ENCODE assay signal across 21 cellular contexts in genomic region chr4:184217569-184218131, GRCh38. TPM values are rescaled to one million over a fixed set of nuclear protein-coding genes. Genes with fewer than 3 reads are reported as not detected.
"Had no signal": no experiment of that assay in that cellular context is flagged by ENCODE, and none has a peak within 500 bp of the region (broad histone marks: within the 10 kb centered on the region; RNA-seq: fewer than 3 reads in every experiment).

ENPP6 (minus strand) TSS chr4:184217873; CDS start chr4:184217819, 54 bp downstream.

- DNase-seq: activated CD4-positive, alpha-beta T cell treated with anti-CD3 and anti-CD28 coated beads, Interleukin-2, amount 50 U/mL, for 1 hour; activated CD8-positive, alpha-beta memory T cell treated with anti-CD3 and anti-CD28 coated beads, Interleukin-2, amount 50 U/mL, for 4 hours; activated effector memory CD4-positive, alpha-beta T cell treated with Interleukin-2 at 50 U/mL for 16 hours; activated T-cell treated with anti-CD3 and anti-CD28 coated beads, Interleukin-2, amount 50 U/mL, for 48 hours; dermis blood vessel endothelial cell; effector memory CD8-positive, alpha-beta T cell; foreskin fibroblast; naive thymus-derived CD4-positive, alpha-beta T cell; retina; stimulated activated CD4-positive, alpha-beta T cell treated with anti-CD3 and anti-CD28 coated beads, Interleukin-12 subunit alpha, Interleukin-12 subunit beta, amount 100 ng/mL, for 4 hours; stimulated activated CD4-positive, alpha-beta T cell treated with anti-CD3 and anti-CD28 coated beads, Interleukin-1b, Interleukin-23, amount 100 ng/mL, for 48 hours; stimulated activated CD8-positive, alpha-beta memory T cell treated with anti-CD3 and anti-CD28 coated beads, Interleukin-4, amount 100 ng/mL, for 48 hours; stimulated activated naive CD4-positive, alpha-beta T cell; T1000 had no signal

- H3K27ac Mint-ChIP-seq: activated naive CD4-positive, alpha-beta T cell treated with anti-CD3 and anti-CD28 coated beads, Interleukin-2, amount 50 U/mL, for 24 hours; effector memory CD8-positive, alpha-beta T cell; naive thymus-derived CD4-positive, alpha-beta T cell; type B pancreatic cell had no signal

- H3K36me3 ChIP-seq: ascending aorta had no signal

- H3K9me3 Mint-ChIP-seq: activated naive CD4-positive, alpha-beta T cell treated with anti-CD3 and anti-CD28 coated beads, Interleukin-2, amount 50 U/mL, for 24 hours; effector memory CD8-positive, alpha-beta T cell; type B pancreatic cell had no signal

- H3K4me1 ChIP-seq: ascending aorta had no signal

- H3K36me3 Mint-ChIP-seq: activated naive CD4-positive, alpha-beta T cell treated with anti-CD3 and anti-CD28 coated beads, Interleukin-2, amount 50 U/mL, for 24 hours; type B pancreatic cell had no signal

- H3K27me3 ChIP-seq: ascending aorta had no signal

- H3K4me1 Mint-ChIP-seq: activated naive CD4-positive, alpha-beta T cell treated with anti-CD3 and anti-CD28 coated beads, Interleukin-2, amount 50 U/mL, for 24 hours had no signal

- H3K4me3 Mint-ChIP-seq: activated naive CD4-positive, alpha-beta T cell treated with anti-CD3 and anti-CD28 coated beads, Interleukin-2, amount 50 U/mL, for 24 hours; effector memory CD8-positive, alpha-beta T cell; naive thymus-derived CD4-positive, alpha-beta T cell; type B pancreatic cell had no signal

- H3K9me3 ChIP-seq: ascending aorta had no signal

- H3K4me3 ChIP-seq: ascending aorta had no signal

- H3K27ac ChIP-seq: ascending aorta had no signal

- ATAC-seq: effector memory CD8-positive, alpha-beta T cell; left lobe of liver; naive thymus-derived CD4-positive, alpha-beta T cell had no signal

RNA-seq across cellular contexts. Expression of gene ENPP6, which starts in this region (rescaled TPM):
- total RNA-seq: ascending aorta, bronchial epithelial cell, dermis blood vessel endothelial cell, lung microvascular endothelial cell, mononuclear cell had no signal
- polyA plus RNA-seq: naive thymus-derived CD4-positive, alpha-beta T cell had no signal
